Comparison of ENCODE assay signal across 8 cellular contexts in genomic region chr7:101817930-101818698, GRCh38. TPM values are rescaled to one million over a fixed set of nuclear protein-coding genes. Genes with fewer than 3 reads are reported as not detected.
DNase-seq lines count a peak whose midpoint lies in the region; ATAC-seq and TF ChIP-seq lines count a peak whose summit lies in the region.

No MANE protein-coding gene starts in this region.

- no peak overlapping the region for H3K27ac Mint-ChIP-seq in GM23338

- H3K4me2 ChIP-seq in GM23338, result peak overlapping the region; percentile 88

- H3K4me3 ChIP-seq in GM23338 (peak overlapping the region; percentile 63), gastroesophageal sphincter (peak overlapping the region; percentile 90 to 93), skin epidermis (peak overlapping the region; percentile 66 to 79 (median 72))

- peaks cover 59% of the 10 kb centered on the region for H3K4me1 Mint-ChIP-seq in GM23338

- WGBS in gastroesophageal sphincter (ENCODE audit: low coverage in 1 of 2), 2 donors, result 38 to 51% methylated on average over 13 of the region's 13 CpGs

- no peak for ATAC-seq in GM23338
- ATAC-seq in gastroesophageal sphincter, result no peak
- ATAC-seq in GM19328 (IDR thresholded peaks at IDR 0.05; ENCODE audit: unreplicated experiment), result no peak
- ATAC-seq in HG02852 (IDR thresholded peaks at IDR 0.05; ENCODE audit: unreplicated experiment), result no peak

- TF ChIP-seq EP300 in gastroesophageal sphincter (IDR thresholded peaks at IDR 0.05), result no peak

- peaks cover 42% of the 10 kb centered on the region for H4K20me1 ChIP-seq in GM23338 (replicated peaks; ENCODE audit: insufficient read depth)

- DNase-seq in GM23338 (ENCODE audit: low spot score), result no peak
- no peak for DNase-seq in NCI-H146 (lab: John Stamatoyannopoulos, UW)
- DNase-seq in C1 segment of cervical spinal cord (lab: John Stamatoyannopoulos, UW), result no peak

- H3K9me3 Mint-ChIP-seq in GM23338, result no peaks in the 10 kb centered on the region; the same call in 2 of the 3 replicates

- H3K36me3 Mint-ChIP-seq in GM23338 (ENCODE audit: low read depth), result no peaks in the 10 kb centered on the region; the same call in 2 of the 3 replicates

- TF ChIP-seq CTCF in GM23338 (conservative IDR thresholded peaks at IDR 0.05; ENCODE audit: low read depth in 2 of 2) (no peak), VCaP (conservative IDR thresholded peaks at IDR 0.05) (no peak), gastroesophageal sphincter (IDR thresholded peaks at IDR 0.05) (no peak)

- H3K27ac ChIP-seq in GM23338 (ENCODE audit: low read depth), result no peak overlapping the region
- H3K27ac ChIP-seq in VCaP, result peak overlapping the region; percentile 96
- peak overlapping the region; percentile 59 to 91 (median 82) for H3K27ac ChIP-seq in gastroesophageal sphincter
- peak overlapping the region in 3 of 21 experiments; percentile 49 to 84 (median 76) for H3K27ac ChIP-seq in skin epidermis

- TF ChIP-seq POLR2A in gastroesophageal sphincter (IDR thresholded peaks at IDR 0.05), result no peak

- no peak overlapping the region for H2AFZ ChIP-seq in GM23338

- peaks cover 7% of the 10 kb centered on the region; the same call in 1 of the 2 replicates for H3F3A ChIP-seq in GM23338 (replicated peaks; ENCODE audit: low read depth)

- peak overlapping the region; percentile 84 for H3K4me3 Mint-ChIP-seq in GM23338

- H3K9me3 ChIP-seq in gastroesophageal sphincter, result no peaks in the 10 kb centered on the region

- H3K79me2 ChIP-seq in GM23338 (replicated peaks; ENCODE audit: insufficient read depth), result peaks cover 58% of the 10 kb centered on the region

- no peaks in the 10 kb centered on the region for H3K9me2 ChIP-seq in GM23338 (ENCODE audit: insufficient read depth)

- no peaks in the 10 kb centered on the region for H3K36me3 ChIP-seq in GM23338 (ENCODE audit: insufficient read depth)
- no peaks in the 10 kb centered on the region for H3K36me3 ChIP-seq in gastroesophageal sphincter

- H3K27me3 ChIP-seq in GM23338 (ENCODE audit: insufficient read depth), result peaks cover 17% of the 10 kb centered on the region
- H3K27me3 ChIP-seq in gastroesophageal sphincter, result no peaks in the 10 kb centered on the region

- H3K4me1 ChIP-seq in GM23338 (ENCODE audit: insufficient read depth), result peaks cover 57% of the 10 kb centered on the region
- H3K4me1 ChIP-seq in gastroesophageal sphincter, result peaks cover 0 to 65% (median 12%) of the 10 kb centered on the region in 3 donors

- H3K27me3 Mint-ChIP-seq in GM23338 (ENCODE audit: insufficient read depth, low read depth, poor library complexity), result peaks cover 14% of the 10 kb centered on the region

TF ChIP-seq in GM23338, 12 proteins besides CTCF, POLR2A, EP300 and RAD21 (continues in another document):
- TF ChIP-seq CREB1 (CRISPR knock-in tag; IDR thresholded peaks at IDR 0.05; ENCODE audit: low read depth) (no peak), POLR2AphosphoS5 (IDR thresholded peaks at IDR 0.05; ENCODE audit: low read depth) (no peak), STAT1 (IDR thresholded peaks at IDR 0.05; ENCODE audit: unreplicated experiment) (no peak), EZH2 (IDR thresholded peaks at IDR 0.05; ENCODE audit: low read depth, unreplicated experiment) (no peak), JUNB (IDR thresholded peaks at IDR 0.05; ENCODE audit: unreplicated experiment) (no peak), ZNF114 (CRISPR knock-in tag; IDR thresholded peaks at IDR 0.05) (no peak), ETS1 (IDR thresholded peaks at IDR 0.05) (no peak), EZH2phosphoT487 (IDR thresholded peaks at IDR 0.05; ENCODE audit: unreplicated experiment) (no peak), REST (IDR thresholded peaks at IDR 0.05; ENCODE audit: unreplicated experiment) (no peak)

RNA-seq across cellular contexts. Expression of gene CUX1, which starts 0.7 kb away (rescaled TPM):
- total RNA-seq in GM23338 (2014; rRNA removed; shearing (Covaris generic)), result 41.4 and 64.0 TPM in 2 replicates
- polyA plus RNA-seq in GM23338 (2016; fragmentation: Nextera tagmentation; extraction: Ambion mirVana), result 40.1 and 49.9 TPM in 2 replicates
- 100 to 1,000 TPM in 2 of 4 donors, 10 to 100 TPM in 2; 84.4 to 134 (median 110) TPM for total RNA-seq in gastroesophageal sphincter
